8 cellular contexts compared by ENCODE assay signal in genomic region chr14:104973215-104974145, GRCh38.
DNase-seq lines count a peak whose midpoint lies in the region; ATAC-seq and TF ChIP-seq lines count a peak whose summit lies in the region.

No MANE protein-coding gene starts in this region.

- no peak for ATAC-seq in GM21619 (IDR thresholded peaks at IDR 0.05; ENCODE audit: unreplicated experiment)
- no peak for ATAC-seq in GM18502 (IDR thresholded peaks at IDR 0.05; ENCODE audit: poor library complexity, unreplicated experiment)
- ATAC-seq in GM21737 (IDR thresholded peaks at IDR 0.05; ENCODE audit: unreplicated experiment), result no peak

- in situ Hi-C loops in GM13977 (cut with MboI; ENCODE audit: low pct_unique_long_range_greater_than_20kb, low sequenced_read_pairs, unreplicated experiment), result no loop called here

- DNase-seq in HPDE6-E6E7 (ENCODE audit: extremely low spot score) (peak; percentile 91), astrocyte of the hippocampus (ENCODE audit: low read depth, low spot score) (peak; percentile 99), islet precursor cell (peak; percentile 99), stromal cell of bone marrow (ENCODE audit: low read depth) (peak; percentile 94), GM13977 (ENCODE audit: low spot score) (no peak)

- TF ChIP-seq CTCF in GM13977 (IDR thresholded peaks at IDR 0.05; ENCODE audit: extremely low read depth, insufficient read depth, missing control alignments), result no peak
